ENCODE assay signal across 10 cellular contexts in genomic region chrX:136200466-136200865, GRCh38. TPM values are rescaled to one million over a fixed set of nuclear protein-coding genes. Genes with fewer than 3 reads are reported as not detected.
DNase-seq lines count a peak whose midpoint lies in the region; ATAC-seq and TF ChIP-seq lines count a peak whose summit lies in the region.
"Had no signal": no experiment of that assay in that cellular context is flagged by ENCODE, and none has a peak within 500 bp of the region (broad histone marks: within the 10 kb centered on the region; RNA-seq: fewer than 3 reads in every experiment).

No MANE protein-coding gene starts in this region.

- H3K4me3 Mint-ChIP-seq in activated CD8-positive, alpha-beta memory T cell treated with anti-CD3 and anti-CD28 coated beads, Interleukin-2, amount 10 ng/mL, durations not matched to agents 7 days and 5 days, result no peak overlapping the region
- H3K4me3 Mint-ChIP-seq in CD8-positive, alpha-beta memory T cell, result no peak overlapping the region
- H3K4me3 Mint-ChIP-seq: CD4-positive, CD25-positive, alpha-beta regulatory T cell had no signal

- POLR2A ChIA-PET in CD8-positive, alpha-beta memory T cell (lab: Charles Lee), result no interaction called here

- no peaks in the 10 kb centered on the region for H3K27me3 ChIP-seq in RWPE2 (ENCODE audit: insufficient read depth, poor library complexity, severe bottlenecking)
- no peaks in the 10 kb centered on the region for H3K27me3 ChIP-seq in transverse colon
- no peaks in the 10 kb centered on the region for H3K27me3 ChIP-seq in CD8-positive, alpha-beta memory T cell (ENCODE audit: insufficient read depth, low read length, poor library complexity, severe bottlenecking)

- peaks cover 48% of the 10 kb centered on the region for H3K4me1 ChIP-seq in RWPE2 (ENCODE audit: insufficient read depth, poor library complexity, severe bottlenecking)
- H3K4me1 ChIP-seq in transverse colon, result peaks cover 15 to 51% (median 19%) of the 10 kb centered on the region in 4 donors
- H3K4me1 ChIP-seq in CD8-positive, alpha-beta memory T cell (ENCODE audit: insufficient read depth, low read length), result peaks cover 11% of the 10 kb centered on the region
- H3K4me1 ChIP-seq: pancreas had no signal

- no peak for TF ChIP-seq POLR2A in transverse colon (IDR thresholded peaks at IDR 0.05)

- intact Hi-C loops in transverse colon (cut with DNase I; ENCODE audit: low total_unique reads), result loop anchor here (5.0 kb wide), 1 partner anchor 168 kb away; no protein-coding TSS in a partner anchor

- H3K27ac ChIP-seq in RWPE2 (ENCODE audit: poor library complexity, severe bottlenecking) (peak overlapping the region; percentile 63), transverse colon (peak overlapping the region; percentile 77 to 82 (median 80))
- H3K27ac ChIP-seq in CD8-positive, alpha-beta memory T cell (ENCODE audit: low read depth, low read length), result no peak overlapping the region
- H3K27ac ChIP-seq: pancreas had no signal

- H3K27ac Mint-ChIP-seq in activated CD8-positive, alpha-beta memory T cell treated with anti-CD3 and anti-CD28 coated beads, Interleukin-2, amount 10 ng/mL, durations not matched to agents 7 days and 5 days, result no peak overlapping the region
- H3K27ac Mint-ChIP-seq in CD8-positive, alpha-beta memory T cell, result peak overlapping the region in 1 of 8 donors; percentile 6
- H3K27ac Mint-ChIP-seq: CD4-positive, CD25-positive, alpha-beta regulatory T cell had no signal

- H3K36me3 Mint-ChIP-seq in activated CD8-positive, alpha-beta memory T cell treated with anti-CD3 and anti-CD28 coated beads, Interleukin-2, amount 10 ng/mL, durations not matched to agents 7 days and 5 days, result no peaks in the 10 kb centered on the region
- peaks cover 0 to 1% (median 0%) of the 10 kb centered on the region in 3 donors for H3K36me3 Mint-ChIP-seq in CD8-positive, alpha-beta memory T cell
- H3K36me3 Mint-ChIP-seq: CD4-positive, CD25-positive, alpha-beta regulatory T cell had no signal

- no peaks in the 10 kb centered on the region for H3K9me3 Mint-ChIP-seq in activated CD8-positive, alpha-beta memory T cell treated with anti-CD3 and anti-CD28 coated beads, Interleukin-2, amount 10 ng/mL, durations not matched to agents 7 days and 5 days (ENCODE audit: low read depth)
- no peaks in the 10 kb centered on the region for H3K9me3 Mint-ChIP-seq in CD8-positive, alpha-beta memory T cell
- H3K9me3 Mint-ChIP-seq: CD4-positive, CD25-positive, alpha-beta regulatory T cell had no signal

- in situ Hi-C loops in transverse colon (cut with MboI; ENCODE audit: low pct_ligation_motif_present in 1 of 4, low pct_unique_long_range_greater_than_20kb in 1 of 4, low sequenced_read_pairs in 3 of 4), result loop anchor here in 1 of 4 donors (25.0 kb wide), 1 partner anchor 163 kb away; no protein-coding TSS in a partner anchor

- CTCF ChIA-PET in activated CD8-positive, alpha-beta memory T cell treated with anti-CD3 and anti-CD28 coated beads, Interleukin-2, amount 10 ng/mL, durations not matched to agents 7 days and 5 days (lab: Charles Lee), result no interaction called here
- CTCF ChIA-PET in CD8-positive, alpha-beta memory T cell (lab: Charles Lee), result no interaction called here

- H3K27me3 Mint-ChIP-seq in activated CD8-positive, alpha-beta memory T cell treated with anti-CD3 and anti-CD28 coated beads, Interleukin-2, amount 10 ng/mL, durations not matched to agents 7 days and 5 days, result no peaks in the 10 kb centered on the region
- peaks cover 0 to 6% of the 10 kb centered on the region in 2 donors for H3K27me3 Mint-ChIP-seq in CD8-positive, alpha-beta memory T cell
- H3K27me3 Mint-ChIP-seq: CD4-positive, CD25-positive, alpha-beta regulatory T cell had no signal

- no peak for DNase-seq in activated CD8-positive, alpha-beta memory T cell treated with anti-CD3 and anti-CD28 coated beads, Interleukin-2, amount 10 ng/mL, durations not matched to agents 7 days and 5 days
- no peak for DNase-seq in activated CD8-positive, alpha-beta memory T cell treated with anti-CD3 and anti-CD28 coated beads, Interleukin-2, amount 50 U/mL, for 4 hours
- no peak for DNase-seq in RWPE2 (ENCODE audit: low spot score)
- DNase-seq in glomerular visceral epithelial cell (ENCODE audit: extremely low spot score), result peak; percentile 21
- no peak for DNase-seq in transverse colon
- DNase-seq in DMS79 treated with DMSO at 0.1 percent for 48 hours (lab: John Stamatoyannopoulos, UW), result no peak
- no peak for DNase-seq in CD8-positive, alpha-beta memory T cell
- no peak for DNase-seq in NCI-H774 (lab: John Stamatoyannopoulos, UW)
- DNase-seq: pancreas had no signal

- H3K4me1 Mint-ChIP-seq in activated CD8-positive, alpha-beta memory T cell treated with anti-CD3 and anti-CD28 coated beads, Interleukin-2, amount 10 ng/mL, durations not matched to agents 7 days and 5 days, result peaks cover 20% of the 10 kb centered on the region
- H3K4me1 Mint-ChIP-seq in CD8-positive, alpha-beta memory T cell, result peaks cover 24 to 33% (median 28%) of the 10 kb centered on the region in 3 donors

- H3K36me3 ChIP-seq in RWPE2 (ENCODE audit: low read depth), result no peaks in the 10 kb centered on the region
- no peaks in the 10 kb centered on the region for H3K36me3 ChIP-seq in transverse colon
- no peaks in the 10 kb centered on the region for H3K36me3 ChIP-seq in CD8-positive, alpha-beta memory T cell (ENCODE audit: insufficient read depth, low read length)
- H3K36me3 ChIP-seq: pancreas had no signal

- no peak for TF ChIP-seq EP300 in transverse colon (IDR thresholded peaks at IDR 0.05; ENCODE audit: low read depth)

- TF ChIP-seq CTCF in RWPE2 (IDR thresholded peaks at IDR 0.05; ENCODE audit: poor library complexity, severe bottlenecking), result peak; percentile 36
- TF ChIP-seq CTCF in transverse colon (IDR thresholded peaks at IDR 0.05), result peak in 3 of 5 experiments; percentile 19 to 32 (median 21)

- H3K9me3 ChIP-seq in RWPE2 (ENCODE audit: severe bottlenecking), result no peaks in the 10 kb centered on the region
- no peaks in the 10 kb centered on the region for H3K9me3 ChIP-seq in transverse colon
- no peaks in the 10 kb centered on the region for H3K9me3 ChIP-seq in CD8-positive, alpha-beta memory T cell (ENCODE audit: low read length)
- H3K9me3 ChIP-seq: pancreas had no signal

- H3K4me3 ChIP-seq in RWPE2 (ENCODE audit: severe bottlenecking) (no peak overlapping the region), transverse colon (peak overlapping the region in 1 of 4 donors; percentile 6)
- no peak overlapping the region for H3K4me3 ChIP-seq in CD8-positive, alpha-beta memory T cell (ENCODE audit: low read length)
- H3K4me3 ChIP-seq: pancreas had no signal

- 64% methylated on average over 2 of the region's 2 CpGs; no CpG with 5 or more reads in 1 of the 2 donors for WGBS in transverse colon (ENCODE audit: low coverage in 1 of 2), 2 donors

- peak; percentile 74 for ATAC-seq in activated CD8-positive, alpha-beta memory T cell treated with anti-CD3 and anti-CD28 coated beads, Interleukin-2, amount 10 ng/mL, durations not matched to agents 7 days and 5 days
- ATAC-seq in RWPE2 (ENCODE audit: low read depth), result 0 out of 3 replicates have a peak, but pooled peaks have one; percentile 29

RNA-seq across cellular contexts. Expression of gene MAP7D3, which starts 50.7 kb away (rescaled TPM):
- total RNA-seq in activated CD8-positive, alpha-beta memory T cell treated with anti-CD3 and anti-CD28 coated beads, Interleukin-2, amount 10 ng/mL, durations not matched to agents 7 days and 5 days, result 10 to 100 TPM; 13.1 to 13.9 TPM
- 10 to 100 TPM in 1 of 4 donors, 1 to 10 TPM in 3; 2.2 to 10.9 (median 5.2) TPM for total RNA-seq in transverse colon
- total RNA-seq in CD8-positive, alpha-beta memory T cell, result 10 to 100 TPM; 18.7 to 19.0 TPM
- 6.2 TPM for polyA plus RNA-seq in CD8-positive, alpha-beta memory T cell

RNA-seq across cellular contexts. Expression of gene FHL1, which starts 53.1 kb away (rescaled TPM):
- 10 to 100 TPM; 12.4 to 15.9 TPM for total RNA-seq in activated CD8-positive, alpha-beta memory T cell treated with anti-CD3 and anti-CD28 coated beads, Interleukin-2, amount 10 ng/mL, durations not matched to agents 7 days and 5 days
- total RNA-seq in transverse colon, result 100 to 1,000 TPM; 139 to 617 (median 162) TPM
- total RNA-seq in CD8-positive, alpha-beta memory T cell, result 1 to 10 TPM; 7.5 to 8.1 TPM
- polyA plus RNA-seq in CD8-positive, alpha-beta memory T cell, result 18.5 TPM

Comparison
In these comparisons a context has a peak if more than half of its experiments do, and no peak if none do; other contexts are left out.
1. RNA of gene FHL1, which starts 53.1 kb away (total RNA-seq): 139 to 617 TPM in transverse colon; 12.4 to 15.9 TPM in activated CD8-positive, alpha-beta memory T cell treated with anti-CD3 and anti-CD28 coated beads, Interleukin-2, amount 10 ng/mL, durations not matched to agents 7 days and 5 days and 7.5 to 8.1 TPM in CD8-positive, alpha-beta memory T cell; every median in the first group is over 4 times any median in the second.